25 cellular contexts compared by ENCODE assay signal in genomic region chr16:28003021-28003865, GRCh38.
"Had no signal": no experiment of that assay in that cellular context is flagged by ENCODE, and none has a peak within 500 bp of the region (broad histone marks: within the 10 kb centered on the region; RNA-seq: fewer than 3 reads in every experiment).

No MANE protein-coding gene starts in this region.

- H3K27ac Mint-ChIP-seq: activated CD8-positive, alpha-beta T cell treated with anti-CD3 and anti-CD28 coated beads, Interleukin-2, amount 10 ng/mL, durations not matched to agents 7 days and 5 days; activated naive CD4-positive, alpha-beta T cell treated with anti-CD3 and anti-CD28 coated beads, Interleukin-2, amount 50 U/mL, for 24 hours; activated T-helper 1 cell treated with anti-CD3 and anti-CD28 coated beads, Interleukin-12 subunit alpha, Interleukin-12 subunit beta, Interleukin-2, Interleukin-4 antibody, amounts not matched to agents 30 ng/mL and 10 ng/mL and 1 ng/mL, durations not matched to agents 14 hours and 24 hours and 36 hours; mesothelial cell of epicardium; natural killer cell; T-cell; T-helper 2 cell treated with Interferon-gamma antibody and Interleukin-4, amounts not matched to agents 5 μg/mL and 100 μg/mL, for 36 hours had no signal

- H3K27me3 ChIP-seq: left lung, pancreas, tibial artery had no signal

- H3K36me3 Mint-ChIP-seq: activated naive CD4-positive, alpha-beta T cell treated with anti-CD3 and anti-CD28 coated beads, Interleukin-2, amount 50 U/mL, for 24 hours; brain; mesothelial cell of epicardium; natural killer cell; T-cell had no signal

- DNase-seq: activated CD4-positive, alpha-beta T cell treated with anti-CD3 and anti-CD28 coated beads for 1 hour; activated CD4-positive, alpha-beta T cell treated with anti-CD3 and anti-CD28 coated beads, Interleukin-2, amount 50 U/mL, for 1 hour; activated CD8-positive, alpha-beta T cell treated with anti-CD3 and anti-CD28 coated beads, Interleukin-2, amount 10 ng/mL, durations not matched to agents 7 days and 5 days; activated gamma-delta T cell treated with Interleukin-2 at 50 U/mL for 16 hours; central memory CD4-positive, alpha-beta T cell; dermis blood vessel endothelial cell; effector CD8-positive, alpha-beta T cell; erythroblast; foreskin fibroblast; kidney glomerular epithelial cell; left lung; natural killer cell; pancreas; stimulated activated CD4-positive, alpha-beta T cell treated with anti-CD3 and anti-CD28 coated beads, Interleukin-4, amount 100 ng/mL, for 24 hours; stimulated activated naive CD8-positive, alpha-beta T cell treated with anti-CD3 and anti-CD28 coated beads, Interleukin-15, Interleukin-2, amounts not matched to agents 100 U/mL and 50 U/mL, for 24 hours; T-cell; tibial artery; WERI-Rb-1 had no signal

- H3K4me3 Mint-ChIP-seq: activated CD8-positive, alpha-beta T cell treated with anti-CD3 and anti-CD28 coated beads, Interleukin-2, amount 10 ng/mL, durations not matched to agents 7 days and 5 days; activated naive CD4-positive, alpha-beta T cell treated with anti-CD3 and anti-CD28 coated beads, Interleukin-2, amount 50 U/mL, for 24 hours; activated T-helper 1 cell treated with anti-CD3 and anti-CD28 coated beads, Interleukin-12 subunit alpha, Interleukin-12 subunit beta, Interleukin-2, Interleukin-4 antibody, amounts not matched to agents 30 ng/mL and 10 ng/mL and 1 ng/mL, durations not matched to agents 14 hours and 24 hours and 36 hours; brain; mesothelial cell of epicardium; natural killer cell; T-cell; T-helper 2 cell treated with Interferon-gamma antibody and Interleukin-4, amounts not matched to agents 5 μg/mL and 100 μg/mL, for 36 hours had no signal

- H3K36me3 ChIP-seq: left lung, neutrophil, pancreas, tibial artery, WERI-Rb-1 had no signal

- H3K4me1 Mint-ChIP-seq: activated naive CD4-positive, alpha-beta T cell treated with anti-CD3 and anti-CD28 coated beads, Interleukin-2, amount 50 U/mL, for 24 hours; mesothelial cell of epicardium; natural killer cell; T-cell had no signal

- H3K9me3 Mint-ChIP-seq: activated naive CD4-positive, alpha-beta T cell treated with anti-CD3 and anti-CD28 coated beads, Interleukin-2, amount 50 U/mL, for 24 hours; activated T-helper 1 cell treated with anti-CD3 and anti-CD28 coated beads, Interleukin-12 subunit alpha, Interleukin-12 subunit beta, Interleukin-2, Interleukin-4 antibody, amounts not matched to agents 30 ng/mL and 10 ng/mL and 1 ng/mL, durations not matched to agents 14 hours and 24 hours and 36 hours; brain; mesothelial cell of epicardium; natural killer cell; T-cell; T-helper 2 cell treated with Interferon-gamma antibody and Interleukin-4, amounts not matched to agents 5 μg/mL and 100 μg/mL, for 36 hours had no signal

- H3K4me3 ChIP-seq: left lung, pancreas, tibial artery had no signal

- FAIRE-seq: pancreas, TTC549 had no signal

- ATAC-seq: activated CD8-positive, alpha-beta T cell treated with anti-CD3 and anti-CD28 coated beads, Interleukin-2, amount 10 ng/mL, durations not matched to agents 7 days and 5 days; left lung; natural killer cell; pancreas; stimulated activated naive CD8-positive, alpha-beta T cell treated with anti-CD3 and anti-CD28 coated beads, Interleukin-15, Interleukin-2, amounts not matched to agents 100 U/mL and 50 U/mL, for 24 hours; T-cell had no signal

- H3K9me3 ChIP-seq: left lung, neutrophil, pancreas, tibial artery had no signal

- H3K27ac ChIP-seq: left lung, neutrophil, pancreas, tibial artery, WERI-Rb-1 had no signal

- H3K4me1 ChIP-seq: left lung, pancreas, tibial artery had no signal

- H3K27me3 Mint-ChIP-seq: activated naive CD4-positive, alpha-beta T cell treated with anti-CD3 and anti-CD28 coated beads, Interleukin-2, amount 50 U/mL, for 24 hours had no signal
